In the genomic region with DNA sequence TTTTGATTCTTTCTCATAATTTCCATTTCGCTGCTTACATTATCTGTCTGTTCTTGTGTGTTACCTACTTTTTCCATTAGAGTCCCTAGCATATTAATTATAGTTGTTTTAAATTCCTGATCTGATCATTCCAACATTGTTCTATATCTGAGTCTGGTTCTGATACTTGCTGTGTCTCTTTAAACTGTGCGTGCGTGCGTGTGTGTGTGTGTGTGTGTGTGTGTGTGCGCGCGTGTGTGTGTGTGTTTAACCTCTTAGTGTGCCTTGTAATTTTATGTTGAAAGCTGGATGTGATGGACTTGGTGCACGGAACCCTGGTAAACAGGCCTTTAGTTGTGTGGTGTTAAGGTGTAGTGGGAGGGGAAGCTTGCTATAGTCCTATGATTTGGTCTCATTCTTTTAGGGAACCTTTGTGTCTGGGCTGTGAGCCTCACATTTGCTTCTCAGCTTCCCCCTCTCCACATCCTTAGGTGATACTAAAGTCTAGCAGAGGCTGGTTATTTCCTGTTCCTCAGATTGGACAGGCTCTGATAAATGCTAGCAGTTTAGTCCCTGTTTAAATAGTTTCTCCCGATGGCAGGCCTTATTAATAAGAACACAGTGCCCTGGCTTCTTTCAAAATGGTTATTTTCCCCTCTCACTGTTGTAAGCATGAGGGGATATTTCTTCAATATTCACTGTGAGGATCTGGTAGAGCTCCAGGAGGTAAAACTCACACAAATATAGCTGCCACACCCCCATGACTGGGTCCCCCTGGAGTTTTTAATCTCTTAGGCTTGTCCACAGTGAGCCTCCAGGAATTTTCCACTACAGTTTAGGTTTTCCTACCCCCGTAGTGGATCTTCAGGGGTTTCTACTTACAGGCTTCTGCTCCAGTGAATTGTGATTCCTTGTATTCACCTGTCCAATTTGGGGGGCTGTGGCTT, we compare ENCODE assay signal across 9 cellular contexts.
DNase-seq lines count a peak whose midpoint lies in the region; ATAC-seq, FAIRE-seq and TF ChIP-seq lines count a peak whose summit lies in the region.
"Had no signal": no experiment of that assay in that cellular context is flagged by ENCODE, and none has a peak within 500 bp of the region (broad histone marks: within the 10 kb centered on the region; RNA-seq: fewer than 3 reads in every experiment).

No MANE protein-coding gene starts in this region.

- peaks cover 15 to 24% (median 18%) of the 10 kb centered on the region in 3 experiments for H3K36me3 Mint-ChIP-seq in H9 (ENCODE audit: insufficient read depth in 1 of 3, low read depth in 3 of 3)
- H3K36me3 Mint-ChIP-seq in activated B cell treated with CpG ODN at 0.5 μM for 24 hours (ENCODE audit: low read depth): peaks cover 66% of the 10 kb centered on the region
- peaks cover 14% of the 10 kb centered on the region for H3K36me3 Mint-ChIP-seq in endothelial cell (ENCODE audit: low read depth, unreplicated experiment)

- TF ChIP-seq CTCF in A549 (IDR thresholded peaks at IDR 0.05) (no peak), H9 (conservative IDR thresholded peaks at IDR 0.05) (no peak), activated B cell treated with CpG ODN at 0.5 μM for 24 hours (IDR thresholded peaks at IDR 0.05) (no peak), left lung (IDR thresholded peaks at IDR 0.05) (no peak), endothelial cell (IDR thresholded peaks at IDR 0.05; ENCODE audit: unreplicated experiment) (no peak)

- peak overlapping the region; percentile 84 for H3K4me2 ChIP-seq in A549
- H3K4me2 ChIP-seq in H9 (ENCODE audit: insufficient read depth, insufficient read length, low read length): peak overlapping the region; percentile 10

- H2AK5ac ChIP-seq in H9 (ENCODE audit: insufficient read length, low read length): no peak overlapping the region

- no peak overlapping the region for H4K91ac ChIP-seq in H9 (ENCODE audit: insufficient read length, low read depth, low read length)

- H3K9me3 ChIP-seq in A549: no peaks in the 10 kb centered on the region
- H3K9me3 ChIP-seq in H9 (ENCODE audit: control insufficient read depth, low read depth, low read length): no peaks in the 10 kb centered on the region
- H3K9me3 ChIP-seq in left lung: no peaks in the 10 kb centered on the region
- H3K9me3 ChIP-seq: psoas muscle had no signal

- no peaks in the 10 kb centered on the region for H3K27me3 ChIP-seq in H9 (ENCODE audit: insufficient read depth, low read length)
- H3K27me3 ChIP-seq in left lung: no peaks in the 10 kb centered on the region

- H3K27ac Mint-ChIP-seq in H9 (peak overlapping the region; percentile 49 to 94 (median 78); a peak in 5 of 7 replicates), activated B cell treated with CpG ODN at 0.5 μM for 24 hours (peak overlapping the region; percentile 31), endothelial cell (ENCODE audit: unreplicated experiment) (no peak overlapping the region)

- CTCF ChIA-PET in A549 (lab: Yijun Ruan, JAX) (interaction anchor here (0.7 to 1.6 kb wide), 5 partner anchors 8 to 1141 kb away, joined by 3 to 4 read pairs (median 3); no protein-coding TSS in a partner anchor), activated B cell treated with CpG ODN at 0.5 μM for 24 hours (lab: Charles Lee) (no interaction called here)

- H3K4me1 Mint-ChIP-seq in H9 (peaks cover 23 to 40% of the 10 kb centered on the region in 2 experiments), activated B cell treated with CpG ODN at 0.5 μM for 24 hours (peaks cover 45% of the 10 kb centered on the region), endothelial cell (ENCODE audit: unreplicated experiment) (peaks cover 16% of the 10 kb centered on the region)

- peak overlapping the region; percentile 20; the same call in 1 of the 3 replicates for H3K4me3 ChIP-seq in A549
- no peak overlapping the region for H3K4me3 ChIP-seq in left lung
- H3K4me3 ChIP-seq: psoas muscle had no signal

- no peaks in the 10 kb centered on the region for H3K23me2 ChIP-seq in H9 (ENCODE audit: insufficient read length, low read depth, low read length, poor library complexity, severe bottlenecking)

- no peak for TF ChIP-seq RAD21 in A549 (conservative IDR thresholded peaks at IDR 0.05 in 1 of 2, IDR thresholded peaks at IDR 0.05 in 1 of 2)

- DNase-seq in A549 (ENCODE audit: low read depth in 1 of 2, low spot score in 1 of 2) (peak in 1 of 2 experiments; percentile 17), H9 (no peak), activated B cell treated with CpG ODN at 0.5 μM for 24 hours (no peak), left lung (no peak), NCI-H1694 treated with DMSO at 0.1 percent for 48 hours (lab: John Stamatoyannopoulos, UW) (no peak), endothelial cell (ENCODE audit: low spot score) (no peak)

- H4K20me1 ChIP-seq in H9 (ENCODE audit: control insufficient read depth, insufficient read depth, insufficient read length): peaks cover 3% of the 10 kb centered on the region

- H3K27ac ChIP-seq in A549: peak overlapping the region; percentile 63 to 72; a peak in 4 of 6 replicates
- H3K27ac ChIP-seq in H9 (ENCODE audit: insufficient read length, low read depth, low read length): no peak overlapping the region
- peak overlapping the region; percentile 76 to 77 for H3K27ac ChIP-seq in left lung
- H3K27ac ChIP-seq: psoas muscle had no signal

- POLR2A ChIA-PET in A549 (lab: Yijun Ruan, JAX) (interaction anchor here (1.3 kb wide), 1 partner anchor 101 kb away, joined by 4 read pairs; no protein-coding TSS in a partner anchor), activated B cell treated with CpG ODN at 0.5 μM for 24 hours (lab: Charles Lee) (interaction anchor here (0.5 kb wide), 1 partner anchor 52 kb away, joined by 3 read pairs; no protein-coding TSS in a partner anchor)

- no peak for TF ChIP-seq EP300 in A549 (IDR thresholded peaks at IDR 0.05)

- FAIRE-seq in A549 (lab: Jason Lieb, UNC): no peak

- no peak overlapping the region for H3K56ac ChIP-seq in H9 (ENCODE audit: insufficient read length, low read depth, low read length)

- no peak overlapping the region for H3K18ac ChIP-seq in H9 (ENCODE audit: insufficient read length, low read depth, low read length)

- H4K8ac ChIP-seq in H9 (replicated peaks; ENCODE audit: insufficient read length, low read depth, low read length): no peak overlapping the region

- no peak overlapping the region for H2BK12ac ChIP-seq in H9 (ENCODE audit: insufficient read length, low read depth, low read length)

- H3K14ac ChIP-seq in H9 (ENCODE audit: insufficient read depth, low read length): no peak overlapping the region

- ATAC-seq in A549 (peak; percentile 12 to 26; a peak in 3 of 6 replicates), activated B cell treated with CpG ODN at 0.5 μM for 24 hours (ENCODE audit: low read depth) (no peak), left lung (peak; percentile 62), GM19324 (IDR thresholded peaks at IDR 0.05; ENCODE audit: low FRiP score, unreplicated experiment) (no peak), GM19452 (IDR thresholded peaks at IDR 0.05; ENCODE audit: unreplicated experiment) (no peak)

- TF ChIP-seq POLR2A in A549 (IDR thresholded peaks at IDR 0.05; ENCODE audit: low read length): no peak

- no peak overlapping the region for H3T11ph ChIP-seq in H9 (ENCODE audit: low read length)

- H3K23ac ChIP-seq in H9 (ENCODE audit: insufficient read length, low read depth, low read length): no peak overlapping the region

- H3K27me3 Mint-ChIP-seq in H9 (ENCODE audit: low read depth): no peaks in the 10 kb centered on the region
- H3K27me3 Mint-ChIP-seq in activated B cell treated with CpG ODN at 0.5 μM for 24 hours: no peaks in the 10 kb centered on the region
- H3K27me3 Mint-ChIP-seq in endothelial cell (ENCODE audit: unreplicated experiment): no peaks in the 10 kb centered on the region

- H3K9me3 Mint-ChIP-seq in H9 (peaks cover 4% of the 10 kb centered on the region in 2 experiments; a peak in 2 of 5 replicates), activated B cell treated with CpG ODN at 0.5 μM for 24 hours (peaks cover 6% of the 10 kb centered on the region), endothelial cell (ENCODE audit: unreplicated experiment) (no peaks in the 10 kb centered on the region)

- H4K5ac ChIP-seq in H9 (ENCODE audit: insufficient read length, low read depth, low read length): no peak overlapping the region

- H3K79me1 ChIP-seq in H9 (ENCODE audit: insufficient read depth, low read depth, low read length, poor library complexity, severe bottlenecking): no peaks in the 10 kb centered on the region

- no peaks in the 10 kb centered on the region for H3K36me3 ChIP-seq in left lung

- no peaks in the 10 kb centered on the region; the same call in 1 of the 2 replicates for H3K79me2 ChIP-seq in H9 (ENCODE audit: insufficient read depth, low read length)

- H2BK20ac ChIP-seq in H9 (ENCODE audit: low read depth, low read length, poor library complexity, severe bottlenecking): no peak overlapping the region

- H2AFZ ChIP-seq in H9 (ENCODE audit: low read length): no peak overlapping the region

- no peak overlapping the region for H3K4ac ChIP-seq in H9 (ENCODE audit: low read depth, low read length)

- 72% methylated on average over 10 of the region's 10 CpGs for WGBS in A549 (ENCODE audit: missing lambda C conversion rate)
- no CpG with 5 or more reads among the region's 10 CpGs for WGBS in H9 (ENCODE audit: extremely low coverage, insufficient read length, low lambda C conversion rate)

- H3K4me1 ChIP-seq in A549 (peaks cover 26% of the 10 kb centered on the region), H9 (ENCODE audit: insufficient read depth, low read length) (peaks cover 14% of the 10 kb centered on the region; the same call in 1 of the 2 replicates), left lung (peaks cover 17 to 49% of the 10 kb centered on the region in 2 donors)

- no peak overlapping the region for H2BK15ac ChIP-seq in H9 (ENCODE audit: low read depth, low read length)

- H2BK5ac ChIP-seq in H9 (ENCODE audit: insufficient read length, low read length): no peak overlapping the region

- intact Hi-C loops in activated B cell treated with CpG ODN at 0.5 μM for 24 hours (cut with micrococcal nuclease) (no loop called here), left lung (cut with DNase I) (no loop called here)

- H2BK120ac ChIP-seq in H9 (ENCODE audit: low read depth, low read length, poor library complexity, severe bottlenecking): no peak overlapping the region

- H3K9ac ChIP-seq in H9 (ENCODE audit: extremely low read depth, insufficient read length, low read length): no peak overlapping the region

- peak overlapping the region in 1 of 2 experiments; percentile 53; a peak in 1 of 5 replicates for H3K4me3 Mint-ChIP-seq in H9
- no peak overlapping the region for H3K4me3 Mint-ChIP-seq in activated B cell treated with CpG ODN at 0.5 μM for 24 hours
- no peak overlapping the region for H3K4me3 Mint-ChIP-seq in endothelial cell (ENCODE audit: unreplicated experiment)

TF ChIP-seq in A549, 52 proteins besides CTCF, POLR2A, EP300 and RAD21 (continues in another document):
- TF ChIP-seq ESRRA (IDR thresholded peaks at IDR 0.05; ENCODE audit: borderline replicate concordance, low read length) (no peak), CHD4 (IDR thresholded peaks at IDR 0.05; ENCODE audit: borderline replicate concordance) (no peak), EHF (CRISPR knock-in tag; IDR thresholded peaks at IDR 0.05) (no peak)

Comparison
In these comparisons a context has a peak if more than half of its experiments do, and no peak if none do; other contexts are left out.
1. ATAC-seq: peak in A549 (2 of 2) and left lung (single experiment); none in activated B cell treated with CpG ODN at 0.5 μM for 24 hours (single experiment), GM19324 (single experiment) and GM19452 (single experiment).